Comparison of ENCODE assay signal across 22 cellular contexts in genomic region chr3:181716916-181717315, GRCh38. TPM values are rescaled to one million over a fixed set of nuclear protein-coding genes. Genes with fewer than 3 reads are reported as not detected.
DNase-seq lines count a peak whose midpoint lies in the region; ATAC-seq, FAIRE-seq and TF ChIP-seq lines count a peak whose summit lies in the region.
"Had no signal": no experiment of that assay in that cellular context is flagged by ENCODE, and none has a peak within 500 bp of the region (broad histone marks: within the 10 kb centered on the region; RNA-seq: fewer than 3 reads in every experiment).

No MANE protein-coding gene starts in this region.

- ATAC-seq in HG02571 (IDR thresholded peaks at IDR 0.05; ENCODE audit: unreplicated experiment) = no peak
- no peak for ATAC-seq in T-cell (replicated peaks in 1 of 4)
- ATAC-seq: GM12878; HepG2; natural killer cell treated with Interleukin-12 subunit alpha and Interleukin-12 subunit beta and Interleukin-15 and Interleukin-18, amount 100 ng/mL, for 72 hours had no signal

- POLR2A ChIA-PET in A673 (lab: Charles Lee; ENCODE audit: low non-redundant PET) = no interaction called here
- POLR2A ChIA-PET in T-cell (lab: Charles Lee) = interaction anchor here in 1 of 2 donors (0.6 kb wide), 1 partner anchor 826 kb away, joined by 5 read pairs; no protein-coding TSS in a partner anchor

- no peak for FAIRE-seq in bronchial epithelial cell (lab: Jason Lieb, UNC)
- FAIRE-seq: G401.6, GM12878, HepG2, keratinocyte, urothelium cell line had no signal

- peaks cover 0 to 13% (median 12%) of the 10 kb centered on the region in 3 donors for H3K9me3 Mint-ChIP-seq in T-cell

- CTCF ChIA-PET in A673 (lab: Charles Lee) = interaction anchor here (0.6 to 0.8 kb wide), 2 partner anchors 15 to 799 kb away, joined by 4 read pairs; no protein-coding TSS in a partner anchor
- CTCF ChIA-PET in T-cell (lab: Charles Lee) = interaction anchor here in 1 of 2 donors (0.6 kb wide), 3 partner anchors 18 to 1246 kb away, joined by 4 to 8 read pairs (median 5); no protein-coding TSS in a partner anchor

- no peaks in the 10 kb centered on the region for H3K9me3 ChIP-seq in A673 (ENCODE audit: low read depth, low read length, poor library complexity, severe bottlenecking)
- H3K9me3 ChIP-seq in mucosa of stomach (ENCODE audit: control insufficient read depth, low read length) = no peaks in the 10 kb centered on the region

- H3K27me3 ChIP-seq in A673 (replicated peaks; ENCODE audit: insufficient read depth, low read depth, low read length, poor library complexity) = no peaks in the 10 kb centered on the region
- H3K27me3 ChIP-seq in bronchial epithelial cell (ENCODE audit: control insufficient read depth, insufficient read depth, low read length) = no peaks in the 10 kb centered on the region
- H3K27me3 ChIP-seq in mucosa of stomach (ENCODE audit: control insufficient read depth, insufficient read depth, low read length) = peaks cover 39% of the 10 kb centered on the region

- H3K4me3 Mint-ChIP-seq in T-cell = no peak overlapping the region
- H3K4me3 Mint-ChIP-seq: memory B cell; natural killer cell treated with Interleukin-12 subunit alpha and Interleukin-12 subunit beta and Interleukin-15 and Interleukin-18, amount 100 ng/mL, for 72 hours had no signal

- DNase-seq in A673 (ENCODE audit: low spot score) = peak; percentile 70
- peak; percentile 33 for DNase-seq in NCI-H446 treated with DMSO at 0.1 percent for 48 hours (lab: John Stamatoyannopoulos, UW)
- peak; percentile 33 for DNase-seq in bronchial epithelial cell (ENCODE audit: low read depth)
- DNase-seq in T-cell = no peak
- no peak for DNase-seq in retina
- no peak for DNase-seq in activated CD4-positive, CD25-positive, alpha-beta regulatory T cell treated with anti-CD3 and anti-CD28 coated beads, Interleukin-2, amount 50 U/mL, for 72 hours
- DNase-seq: activated CD4-positive, alpha-beta T cell treated with anti-CD3 and anti-CD28 coated beads for 1 hour; activated gamma-delta T cell treated with Interleukin-2 at 50 U/mL for 16 hours; amygdala; NCI-H2171 treated with DMSO at 0.1 percent for 48 hours; NK-92 treated with Interleukin-12 subunit alpha and Interleukin-12 subunit beta, amount 100 ng/mL, for 24 hours; SHP77 treated with DMSO at 0.1 percent for 48 hours; stimulated activated naive CD4-positive, alpha-beta T cell had no signal

- H3K36me3 ChIP-seq in A673 (ENCODE audit: insufficient read depth, low read length, poor library complexity, severe bottlenecking) (peaks cover 6% of the 10 kb centered on the region), bronchial epithelial cell (ENCODE audit: control insufficient read depth, insufficient read depth, low read length) (no peaks in the 10 kb centered on the region), mucosa of stomach (ENCODE audit: control insufficient read depth, insufficient read depth, low read length) (no peaks in the 10 kb centered on the region)

- peak overlapping the region; percentile 81 for H3K9ac ChIP-seq in mucosa of stomach (ENCODE audit: low read length)

- H3K27ac ChIP-seq in A673 (ENCODE audit: low read depth, low read length, poor library complexity, severe bottlenecking) = peak overlapping the region; percentile 86

- peak overlapping the region; percentile 78 for H3K4me3 ChIP-seq in A673 (ENCODE audit: low read depth, low read length, poor library complexity, severe bottlenecking)
- peak overlapping the region; percentile 85 for H3K4me3 ChIP-seq in bronchial epithelial cell (ENCODE audit: low read depth, low read length)
- H3K4me3 ChIP-seq in mucosa of stomach (ENCODE audit: low read length) = no peak overlapping the region
- H3K4me3 ChIP-seq: GM12878 had no signal

- BruUV-seq in A673 (replicated peaks; lab: Mats Ljungman, UMichigan) = no TSS peak

- H3K27me3 Mint-ChIP-seq in T-cell = peaks cover 67 to 90% of the 10 kb centered on the region in 2 donors

- no peak for TF ChIP-seq CTCF in A673 (conservative IDR thresholded peaks at IDR 0.05; ENCODE audit: low read depth, low read length)
- no peak for TF ChIP-seq CTCF in bronchial epithelial cell (IDR thresholded peaks at IDR 0.05; ENCODE audit: insufficient read depth, low read length, severe bottlenecking)

- no peaks in the 10 kb centered on the region for H3K36me3 Mint-ChIP-seq in T-cell
- H3K36me3 Mint-ChIP-seq: memory B cell had no signal

- H3K27ac Mint-ChIP-seq in T-cell = no peak overlapping the region
- H3K27ac Mint-ChIP-seq: memory B cell; natural killer cell treated with Interleukin-12 subunit alpha and Interleukin-12 subunit beta and Interleukin-15 and Interleukin-18, amount 100 ng/mL, for 72 hours had no signal

- intact Hi-C loops in A673 (cut with micrococcal nuclease; ENCODE audit: unreplicated experiment) = loop anchor here (5.0 to 10.0 kb wide), 2 partner anchors 405 to 648 kb away; no protein-coding TSS in a partner anchor

- H3K4me1 ChIP-seq in A673 (ENCODE audit: insufficient read depth, low read length, poor library complexity, severe bottlenecking) (peaks cover 25% of the 10 kb centered on the region), mucosa of stomach (ENCODE audit: control insufficient read depth, insufficient read depth, low read length) (peaks cover 15% of the 10 kb centered on the region)

- peaks cover 0 to 4% (median 0%) of the 10 kb centered on the region in 3 donors for H3K4me1 Mint-ChIP-seq in T-cell
- H3K4me1 Mint-ChIP-seq: memory B cell had no signal

RNA-seq across cellular contexts. Expression of gene SOX2, which starts 5.2 kb away (rescaled TPM):
- total RNA-seq in A673 (2021) (62.0 and 64.3 TPM in 2 replicates), bronchial epithelial cell (4.5 and 15.4 TPM in 2 replicates), T-cell (under 1 TPM in 3 of 5 donors, not detected in 2; 0.18 to 0.28 (median 0.26) TPM)
- total RNA-seq: HepG2; natural killer cell treated with Interleukin-12 subunit alpha and Interleukin-12 subunit beta and Interleukin-15 and Interleukin-18, amount 100 ng/mL, for 72 hours had no signal

Comparison
In these comparisons a context has a peak if more than half of its experiments do, and no peak if none do; other contexts are left out.
1. DNase-seq: peak in A673 (single experiment), NCI-H446 treated with DMSO at 0.1 percent for 48 hours (single experiment) and bronchial epithelial cell (single experiment); none in T-cell (0 of 34), retina (single experiment) and activated CD4-positive, CD25-positive, alpha-beta regulatory T cell treated with anti-CD3 and anti-CD28 coated beads, Interleukin-2, amount 50 U/mL, for 72 hours (single experiment).